In the genomic region with DNA sequence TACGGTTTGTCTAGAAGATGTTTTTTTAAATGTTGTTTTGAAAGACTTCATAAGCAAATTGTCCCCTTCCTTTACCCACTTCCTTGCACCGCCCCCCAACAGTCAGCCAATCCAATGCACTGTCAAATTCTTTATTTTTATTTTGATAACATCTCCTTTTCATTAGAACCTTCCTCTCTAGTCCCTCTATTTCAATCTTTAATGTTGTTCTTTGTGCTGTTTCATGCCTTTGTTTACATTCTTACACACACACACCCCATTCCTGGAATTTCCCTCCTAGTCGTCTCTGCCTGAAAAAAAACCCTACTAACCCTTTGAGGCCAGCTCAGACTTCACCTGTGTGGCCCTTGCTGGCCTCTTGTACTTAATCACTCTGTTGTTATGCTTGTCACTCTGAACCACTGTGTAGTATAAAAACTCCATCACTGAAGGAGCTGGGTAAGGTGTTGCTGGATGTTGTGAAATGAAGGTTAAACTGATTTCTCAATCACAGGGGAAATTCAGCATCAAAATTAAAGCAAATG, we compare ENCODE assay signal across 9 cellular contexts.
DNase-seq lines count a peak whose midpoint lies in the region; ATAC-seq and TF ChIP-seq lines count a peak whose summit lies in the region.
"Had no signal": no experiment of that assay in that cellular context is flagged by ENCODE, and none has a peak within 500 bp of the region (broad histone marks: within the 10 kb centered on the region; RNA-seq: fewer than 3 reads in every experiment).

No MANE protein-coding gene starts in this region.

- H3K27me3 Mint-ChIP-seq in activated CD4-positive, alpha-beta memory T cell treated with anti-CD3 and anti-CD28 coated beads, Interleukin-2, amount 10 ng/mL, durations not matched to agents 7 days and 5 days, result peaks cover 20% of the 10 kb centered on the region
- H3K27me3 Mint-ChIP-seq in activated CD4-positive, alpha-beta memory T cell treated with anti-CD3 and anti-CD28 coated beads for 36 hours, result peaks cover 18% of the 10 kb centered on the region
- H3K27me3 Mint-ChIP-seq in activated B cell treated with CpG ODN at 0.5 μM for 24 hours, result no peaks in the 10 kb centered on the region
- H3K27me3 Mint-ChIP-seq in effector memory CD8-positive, alpha-beta T cell, result no peaks in the 10 kb centered on the region

- TF ChIP-seq CTCF in activated B cell treated with CpG ODN at 0.5 μM for 24 hours (IDR thresholded peaks at IDR 0.05) (no peak), upper lobe of left lung (IDR thresholded peaks at IDR 0.05) (no peak)

- CTCF ChIA-PET in activated CD4-positive, alpha-beta memory T cell treated with anti-CD3 and anti-CD28 coated beads, Interleukin-2, amount 10 ng/mL, durations not matched to agents 7 days and 5 days (lab: Charles Lee), result no interaction called here
- CTCF ChIA-PET in activated CD4-positive, alpha-beta memory T cell treated with anti-CD3 and anti-CD28 coated beads for 36 hours (lab: Charles Lee), result no interaction called here
- CTCF ChIA-PET in activated B cell treated with CpG ODN at 0.5 μM for 24 hours (lab: Charles Lee), result interaction anchor here (1.2 kb wide), 1 partner anchor 44 kb away, joined by 7 read pairs; no protein-coding TSS in a partner anchor

- no peaks in the 10 kb centered on the region for H3K27me3 ChIP-seq in upper lobe of left lung

- ATAC-seq in activated B cell treated with CpG ODN at 0.5 μM for 24 hours (ENCODE audit: low read depth) (no peak), upper lobe of left lung (ENCODE audit: low FRiP score in 2 of 2) (peak in 1 of 2 donors; percentile 83)
- ATAC-seq in effector memory CD8-positive, alpha-beta T cell (replicated peaks), result no peak
- ATAC-seq: left lobe of liver had no signal

- peak in 2 of 4 donors; percentile 35 to 69 for TF ChIP-seq EP300 in upper lobe of left lung (IDR thresholded peaks at IDR 0.05)

- 38% methylated on average over 3 of the region's 3 CpGs for WGBS in upper lobe of left lung, 2 donors

- H3K9me3 ChIP-seq in upper lobe of left lung, result no peaks in the 10 kb centered on the region

- H3K4me1 ChIP-seq in upper lobe of left lung, result peaks cover 11 to 41% (median 20%) of the 10 kb centered on the region in 4 donors

- peak overlapping the region; percentile 11 for H3K27ac Mint-ChIP-seq in activated CD4-positive, alpha-beta memory T cell treated with anti-CD3 and anti-CD28 coated beads, Interleukin-2, amount 10 ng/mL, durations not matched to agents 7 days and 5 days
- H3K27ac Mint-ChIP-seq in activated CD4-positive, alpha-beta memory T cell treated with anti-CD3 and anti-CD28 coated beads for 36 hours, result no peak overlapping the region
- peak overlapping the region; percentile 91 for H3K27ac Mint-ChIP-seq in activated B cell treated with CpG ODN at 0.5 μM for 24 hours
- H3K27ac Mint-ChIP-seq in effector memory CD8-positive, alpha-beta T cell, result peak overlapping the region in 1 of 2 donors; percentile 7

- TF ChIP-seq POLR2A in upper lobe of left lung (IDR thresholded peaks at IDR 0.05), result no peak

- no peak for DNase-seq in activated CD4-positive, alpha-beta memory T cell treated with anti-CD3 and anti-CD28 coated beads, Interleukin-2, amount 10 ng/mL, durations not matched to agents 7 days and 5 days
- no peak for DNase-seq in activated CD4-positive, alpha-beta memory T cell treated with anti-CD3 and anti-CD28 coated beads for 36 hours
- no peak for DNase-seq in activated B cell treated with CpG ODN at 0.5 μM for 24 hours
- peak; percentile 59 for DNase-seq in iPS-NIHi11 (ENCODE audit: low spot score)
- DNase-seq in upper lobe of left lung, result peak in 1 of 2 donors; percentile 53
- DNase-seq in effector memory CD8-positive, alpha-beta T cell, result no peak
- no peak for DNase-seq in substantia nigra (lab: John Stamatoyannopoulos, UW)
- no peak for DNase-seq in NCI-H446 (lab: John Stamatoyannopoulos, UW)

- H3K4me3 Mint-ChIP-seq in activated CD4-positive, alpha-beta memory T cell treated with anti-CD3 and anti-CD28 coated beads, Interleukin-2, amount 10 ng/mL, durations not matched to agents 7 days and 5 days, result no peak overlapping the region
- no peak overlapping the region for H3K4me3 Mint-ChIP-seq in activated CD4-positive, alpha-beta memory T cell treated with anti-CD3 and anti-CD28 coated beads for 36 hours
- H3K4me3 Mint-ChIP-seq in activated B cell treated with CpG ODN at 0.5 μM for 24 hours, result peak overlapping the region; percentile 57
- H3K4me3 Mint-ChIP-seq in effector memory CD8-positive, alpha-beta T cell, result no peak overlapping the region

- no peaks in the 10 kb centered on the region for H3K9me3 Mint-ChIP-seq in activated CD4-positive, alpha-beta memory T cell treated with anti-CD3 and anti-CD28 coated beads, Interleukin-2, amount 10 ng/mL, durations not matched to agents 7 days and 5 days
- no peaks in the 10 kb centered on the region for H3K9me3 Mint-ChIP-seq in activated CD4-positive, alpha-beta memory T cell treated with anti-CD3 and anti-CD28 coated beads for 36 hours
- H3K9me3 Mint-ChIP-seq in activated B cell treated with CpG ODN at 0.5 μM for 24 hours, result no peaks in the 10 kb centered on the region
- H3K9me3 Mint-ChIP-seq in effector memory CD8-positive, alpha-beta T cell, result no peaks in the 10 kb centered on the region

- POLR2A ChIA-PET in activated CD4-positive, alpha-beta memory T cell treated with anti-CD3 and anti-CD28 coated beads, Interleukin-2, amount 10 ng/mL, durations not matched to agents 7 days and 5 days (lab: Charles Lee), result no interaction called here
- POLR2A ChIA-PET in activated CD4-positive, alpha-beta memory T cell treated with anti-CD3 and anti-CD28 coated beads for 36 hours (lab: Charles Lee), result no interaction called here
- POLR2A ChIA-PET in activated B cell treated with CpG ODN at 0.5 μM for 24 hours (lab: Charles Lee), result interaction anchor here (0.6 to 11.5 kb wide), 11 partner anchors 13 to 177 kb away, joined by 3 to 308 read pairs (median 8); partner anchors contain the start of gene UGCG

- no peak overlapping the region for H3K4me3 ChIP-seq in upper lobe of left lung

- peaks cover 49% of the 10 kb centered on the region for H3K36me3 Mint-ChIP-seq in activated CD4-positive, alpha-beta memory T cell treated with anti-CD3 and anti-CD28 coated beads, Interleukin-2, amount 10 ng/mL, durations not matched to agents 7 days and 5 days (ENCODE audit: low read depth)
- H3K36me3 Mint-ChIP-seq in activated CD4-positive, alpha-beta memory T cell treated with anti-CD3 and anti-CD28 coated beads for 36 hours, result no peaks in the 10 kb centered on the region
- peaks cover 7% of the 10 kb centered on the region for H3K36me3 Mint-ChIP-seq in activated B cell treated with CpG ODN at 0.5 μM for 24 hours (ENCODE audit: low read depth)
- no peaks in the 10 kb centered on the region for H3K36me3 Mint-ChIP-seq in effector memory CD8-positive, alpha-beta T cell (ENCODE audit: insufficient read depth)

- H3K4me1 Mint-ChIP-seq in activated CD4-positive, alpha-beta memory T cell treated with anti-CD3 and anti-CD28 coated beads, Interleukin-2, amount 10 ng/mL, durations not matched to agents 7 days and 5 days, result peaks cover 57% of the 10 kb centered on the region
- peaks cover 50% of the 10 kb centered on the region for H3K4me1 Mint-ChIP-seq in activated CD4-positive, alpha-beta memory T cell treated with anti-CD3 and anti-CD28 coated beads for 36 hours (ENCODE audit: low read depth)
- H3K4me1 Mint-ChIP-seq in activated B cell treated with CpG ODN at 0.5 μM for 24 hours, result peaks cover 91% of the 10 kb centered on the region
- peaks cover 16 to 21% of the 10 kb centered on the region in 2 donors for H3K4me1 Mint-ChIP-seq in effector memory CD8-positive, alpha-beta T cell (ENCODE audit: low read depth in 2 of 2)

- H3K27ac ChIP-seq in upper lobe of left lung, result peak overlapping the region; percentile 13 to 42 (median 35)
- H3K27ac ChIP-seq in substantia nigra (ENCODE audit: low read depth, low read length, poor library complexity, severe bottlenecking), result no peak overlapping the region

- H3K36me3 ChIP-seq in upper lobe of left lung, result no peaks in the 10 kb centered on the region

- intact Hi-C loops in activated CD4-positive, alpha-beta memory T cell treated with anti-CD3 and anti-CD28 coated beads for 36 hours (cut with micrococcal nuclease), result loop anchor here (10.0 kb wide), 1 partner anchor 725 kb away; the partner anchor contains the start of gene SNX30
- intact Hi-C loops in activated B cell treated with CpG ODN at 0.5 μM for 24 hours (cut with micrococcal nuclease), result loop anchor here (2.0 to 5.0 kb wide), 2 partner anchors 47 to 302 kb away; partner anchors contain the start of gene PTBP3
